In genomic region chr4:119093042-119093827, GRCh38 we compare ENCODE assay signal across 18 cellular contexts. TPM values are rescaled to one million over a fixed set of nuclear protein-coding genes. Genes with fewer than 3 reads are reported as not detected.
DNase-seq lines count a peak whose midpoint lies in the region; TF ChIP-seq lines count a peak whose summit lies in the region.
"Had no signal": no experiment of that assay in that cellular context is flagged by ENCODE, and none has a peak within 500 bp of the region (broad histone marks: within the 10 kb centered on the region; RNA-seq: fewer than 3 reads in every experiment).

No MANE protein-coding gene starts in this region.

- H3K27me3 Mint-ChIP-seq in Caco-2 (ENCODE audit: insufficient read depth, unreplicated experiment) (no peaks in the 10 kb centered on the region), HFFc6 (ENCODE audit: insufficient read depth) (peaks cover 1% of the 10 kb centered on the region; the same call in 1 of the 2 replicates), nephron progenitor cell (ENCODE audit: low read depth, poor library complexity) (no peaks in the 10 kb centered on the region)
- H3K27me3 Mint-ChIP-seq in activated CD4-positive, alpha-beta memory T cell treated with anti-CD3 and anti-CD28 coated beads, Interleukin-2, amount 10 ng/mL, durations not matched to agents 7 days and 5 days, result peaks cover 6% of the 10 kb centered on the region

- TF ChIP-seq RAD21 in SK-N-SH (IDR thresholded peaks at IDR 0.05; ENCODE audit: low read length), result no peak

- DNase-seq in Caco-2 (peak; percentile 37 to 42), HFFc6 (no peak), epithelial cell of esophagus (ENCODE audit: low read depth) (peak; percentile 25), nephron progenitor cell (no peak), NCI-H1105 (lab: John Stamatoyannopoulos, UW) (no peak), SK-N-SH (no peak)
- no peak for DNase-seq in activated CD4-positive, alpha-beta memory T cell treated with anti-CD3 and anti-CD28 coated beads, Interleukin-2, amount 10 ng/mL, durations not matched to agents 7 days and 5 days
- DNase-seq in activated effector memory CD4-positive, alpha-beta T cell treated with Interleukin-2 at 50 U/mL for 16 hours, result no peak
- DNase-seq: ACHN; activated CD4-positive, alpha-beta T cell treated with anti-CD3 and anti-CD28 coated beads, Interleukin-2, amount 50 U/mL, for 1 hour; activated gamma-delta T cell treated with Interleukin-2 at 50 U/mL for 16 hours; gastrocnemius medialis; MG63; NCI-H1694 treated with DMSO at 0.1 percent for 48 hours; WERI-Rb-1 had no signal

- intact Hi-C loops in Caco-2 (cut with micrococcal nuclease; ENCODE audit: unreplicated experiment), result loop anchor here (1.0 kb wide), 2 partner anchors 10 to 12 kb away; no protein-coding TSS in a partner anchor

- no peak overlapping the region for H2AFZ ChIP-seq in SK-N-SH (ENCODE audit: low read depth)

- no peaks in the 10 kb centered on the region for H3K79me2 ChIP-seq in SK-N-SH (ENCODE audit: insufficient read depth)

- H3K4me2 ChIP-seq in SK-N-SH, result no peak overlapping the region

- H3K27ac Mint-ChIP-seq in Caco-2 (ENCODE audit: unreplicated experiment) (peak overlapping the region; percentile 86), HFFc6 (peak overlapping the region; percentile 20; the same call in 1 of the 2 replicates), nephron progenitor cell (peak overlapping the region; percentile 58)
- no peak overlapping the region for H3K27ac Mint-ChIP-seq in activated CD4-positive, alpha-beta memory T cell treated with anti-CD3 and anti-CD28 coated beads, Interleukin-2, amount 10 ng/mL, durations not matched to agents 7 days and 5 days
- H3K27ac Mint-ChIP-seq: dendritic cell treated with granulocyte-macrophage colony-stimulating factor and Interleukin-4, amounts not matched to agents 40 ng/mL and 50 ng/mL, for 4 days had no signal

- peaks cover 34% of the 10 kb centered on the region for H3K4me1 ChIP-seq in Caco-2
- 0 out of 4 replicates have a peak, but pooled peaks cover 0 to 4% of the 10 kb centered on the region in 2 experiments for H3K4me1 ChIP-seq in SK-N-SH (ENCODE audit: control insufficient read depth in 1 of 2, insufficient read depth in 2 of 2, low read depth in 1 of 2, low read length in 1 of 2)

- H3K4me3 ChIP-seq in Caco-2 (ENCODE audit: low read depth, low read length), result no peak overlapping the region
- no peak overlapping the region for H3K4me3 ChIP-seq in epithelial cell of esophagus (ENCODE audit: low read length)
- H3K4me3 ChIP-seq in SK-N-SH (ENCODE audit: low read depth in 2 of 2, low read length in 1 of 2), result no peak overlapping the region
- H3K4me3 ChIP-seq: BLaER1 treated with 17β-estradiol and CSF1 and Interleukin-3, amounts not matched to agents 10 nM and 100 nM; gastrocnemius medialis; MG63 had no signal

- H3K9me2 ChIP-seq in SK-N-SH, result no peaks in the 10 kb centered on the region

- CTCF ChIA-PET in Caco-2 (lab: Charles Lee) (interaction anchor here (1.3 kb wide), 1 partner anchor 51 kb away, joined by 3 read pairs; no protein-coding TSS in a partner anchor), SK-N-SH (lab: Yijun Ruan, JAX) (interaction anchor here (0.8 kb wide), 1 partner anchor 10 kb away, joined by 4 read pairs; no protein-coding TSS in a partner anchor)
- CTCF ChIA-PET in activated CD4-positive, alpha-beta memory T cell treated with anti-CD3 and anti-CD28 coated beads, Interleukin-2, amount 10 ng/mL, durations not matched to agents 7 days and 5 days (lab: Charles Lee), result no interaction called here

- H3K9ac ChIP-seq in SK-N-SH, result no peak overlapping the region
- H3K9ac ChIP-seq: BLaER1 treated with 17β-estradiol and CSF1 and Interleukin-3, amounts not matched to agents 10 nM and 100 nM had no signal

- H3K36me3 Mint-ChIP-seq in Caco-2 (ENCODE audit: insufficient read depth, unreplicated experiment) (peaks cover 6% of the 10 kb centered on the region), HFFc6 (ENCODE audit: low read depth) (peaks cover 10% of the 10 kb centered on the region), nephron progenitor cell (ENCODE audit: low read depth) (no peaks in the 10 kb centered on the region)
- H3K36me3 Mint-ChIP-seq in activated CD4-positive, alpha-beta memory T cell treated with anti-CD3 and anti-CD28 coated beads, Interleukin-2, amount 10 ng/mL, durations not matched to agents 7 days and 5 days (ENCODE audit: low read depth), result no peaks in the 10 kb centered on the region

- H3K9me3 ChIP-seq in Caco-2 (peaks cover 3% of the 10 kb centered on the region), SK-N-SH (no peaks in the 10 kb centered on the region)
- H3K9me3 ChIP-seq: BLaER1 treated with 17β-estradiol and CSF1 and Interleukin-3, amounts not matched to agents 10 nM and 100 nM; gastrocnemius medialis; MG63 had no signal

- 80% methylated on average over 5 of the region's 5 CpGs for WGBS in SK-N-SH (ENCODE audit: low lambda C conversion rate)

- no peak for TF ChIP-seq EP300 in SK-N-SH (IDR thresholded peaks at IDR 0.05; ENCODE audit: borderline replicate concordance in 1 of 2, low read depth in 1 of 2, low read length in 1 of 2)

- H3K36me3 ChIP-seq in Caco-2 (ENCODE audit: control insufficient read depth, insufficient read depth, low read length) (no peaks in the 10 kb centered on the region), SK-N-SH (replicated peaks in 1 of 2; ENCODE audit: control insufficient read depth in 1 of 2, insufficient read depth in 2 of 2, low read length in 1 of 2) (no peaks in the 10 kb centered on the region)
- H3K36me3 ChIP-seq: BLaER1 treated with 17β-estradiol and CSF1 and Interleukin-3, amounts not matched to agents 10 nM and 100 nM; gastrocnemius medialis; MG63; WERI-Rb-1 had no signal

- POLR2A ChIA-PET in Caco-2 (lab: Charles Lee), result interaction anchor here (0.7 kb wide), 1 partner anchor 47 kb away, joined by 5 read pairs; no protein-coding TSS in a partner anchor
- POLR2A ChIA-PET in activated CD4-positive, alpha-beta memory T cell treated with anti-CD3 and anti-CD28 coated beads, Interleukin-2, amount 10 ng/mL, durations not matched to agents 7 days and 5 days (lab: Charles Lee), result no interaction called here
- POLR2A ChIA-PET in SK-N-SH (lab: Yijun Ruan, JAX), result no interaction called here

- peak overlapping the region; percentile 28 for H3K4me3 Mint-ChIP-seq in Caco-2 (ENCODE audit: unreplicated experiment)
- no peak overlapping the region for H3K4me3 Mint-ChIP-seq in HFFc6
- no peak overlapping the region for H3K4me3 Mint-ChIP-seq in nephron progenitor cell
- no peak overlapping the region for H3K4me3 Mint-ChIP-seq in activated CD4-positive, alpha-beta memory T cell treated with anti-CD3 and anti-CD28 coated beads, Interleukin-2, amount 10 ng/mL, durations not matched to agents 7 days and 5 days
- H3K4me3 Mint-ChIP-seq: dendritic cell treated with granulocyte-macrophage colony-stimulating factor and Interleukin-4, amounts not matched to agents 40 ng/mL and 50 ng/mL, for 4 days had no signal

- H3K9me3 Mint-ChIP-seq in Caco-2 (ENCODE audit: unreplicated experiment) (peaks cover 39% of the 10 kb centered on the region), HFFc6 (no peaks in the 10 kb centered on the region), nephron progenitor cell (peaks cover 13% of the 10 kb centered on the region)
- no peaks in the 10 kb centered on the region for H3K9me3 Mint-ChIP-seq in activated CD4-positive, alpha-beta memory T cell treated with anti-CD3 and anti-CD28 coated beads, Interleukin-2, amount 10 ng/mL, durations not matched to agents 7 days and 5 days
- H3K9me3 Mint-ChIP-seq: dendritic cell treated with granulocyte-macrophage colony-stimulating factor and Interleukin-4, amounts not matched to agents 40 ng/mL and 50 ng/mL, for 4 days had no signal

- no peaks in the 10 kb centered on the region for H4K20me1 ChIP-seq in SK-N-SH (ENCODE audit: insufficient read depth)
- H4K20me1 ChIP-seq: BLaER1 treated with 17β-estradiol and CSF1 and Interleukin-3, amounts not matched to agents 10 nM and 100 nM had no signal

- peaks cover 40% of the 10 kb centered on the region for H3K4me1 Mint-ChIP-seq in Caco-2 (ENCODE audit: low read depth, unreplicated experiment)
- H3K4me1 Mint-ChIP-seq in HFFc6 (ENCODE audit: low read depth), result peaks cover 45% of the 10 kb centered on the region
- peaks cover 14% of the 10 kb centered on the region for H3K4me1 Mint-ChIP-seq in nephron progenitor cell
- H3K4me1 Mint-ChIP-seq in activated CD4-positive, alpha-beta memory T cell treated with anti-CD3 and anti-CD28 coated beads, Interleukin-2, amount 10 ng/mL, durations not matched to agents 7 days and 5 days, result peaks cover 2% of the 10 kb centered on the region

- H3K27ac ChIP-seq in SK-N-SH (ENCODE audit: low read depth in 2 of 2, low read length in 1 of 2), result no peak overlapping the region
- H3K27ac ChIP-seq: gastrocnemius medialis, WERI-Rb-1 had no signal

- BruUV-seq in Caco-2 (replicated peaks; lab: Mats Ljungman, UMichigan), result no TSS peak

- no peak for TF ChIP-seq CTCF in Caco-2 (IDR thresholded peaks at IDR 0.05; ENCODE audit: insufficient read depth in 1 of 2, low read depth in 1 of 2, low read length in 1 of 2, severe bottlenecking in 1 of 2, unreplicated experiment in 1 of 2)
- TF ChIP-seq CTCF in HFFc6 (IDR thresholded peaks at IDR 0.05), result no peak
- no peak for TF ChIP-seq CTCF in epithelial cell of esophagus (IDR thresholded peaks at IDR 0.05; ENCODE audit: insufficient read depth, low read depth, low read length, missing control alignments)
- no peak for TF ChIP-seq CTCF in nephron progenitor cell (IDR thresholded peaks at IDR 0.05)
- no peak for TF ChIP-seq CTCF in SK-N-SH (IDR thresholded peaks at IDR 0.05)

- H3F3A ChIP-seq in SK-N-SH (replicated peaks; ENCODE audit: insufficient read depth), result no peaks in the 10 kb centered on the region

- no peaks in the 10 kb centered on the region for H3K27me3 ChIP-seq in Caco-2 (replicated peaks; ENCODE audit: control insufficient read depth, insufficient read depth, low read length)
- no peaks in the 10 kb centered on the region for H3K27me3 ChIP-seq in SK-N-SH (ENCODE audit: insufficient read depth)
- H3K27me3 ChIP-seq: BLaER1 treated with 17β-estradiol and CSF1 and Interleukin-3, amounts not matched to agents 10 nM and 100 nM; gastrocnemius medialis; MG63 had no signal

TF ChIP-seq in SK-N-SH, 30 proteins besides CTCF, POLR2A, EP300 and RAD21 (continues in another document):
- TF ChIP-seq TCF12 (IDR thresholded peaks at IDR 0.05), result no peak
- TF ChIP-seq USF1 (IDR thresholded peaks at IDR 0.05; ENCODE audit: borderline replicate concordance, low read depth), result no peak

RNA-seq across cellular contexts. Expression of gene MYOZ2, which starts 42.4 kb away (rescaled TPM):
- 0.18 and 0.23 TPM in 2 replicates for total RNA-seq in Caco-2 (2022)
- under 1 TPM; 0.28 to 0.71 (median 0.37) TPM for total RNA-seq in HFFc6 (2021; fragmentation: NEBNext Ultra II Directional; extraction: Animal tissue kit (Norgen Biotek cat#: 25700))
- total RNA-seq in activated CD4-positive, alpha-beta memory T cell treated with anti-CD3 and anti-CD28 coated beads, Interleukin-2, amount 10 ng/mL, durations not matched to agents 7 days and 5 days, result not detected
- 0.26 and 0.62 TPM in 2 replicates for polyA plus RNA-seq in SK-N-SH (2012; rRNA removed)
- polyA plus RNA-seq in SK-N-SH (2012; cell fraction: cytosol; rRNA removed), result 0.68 TPM in 2 replicates
- 0.67 and 1.2 TPM in 2 replicates for polyA plus RNA-seq in SK-N-SH (2012; cell fraction: nucleus; rRNA removed)
- total RNA-seq: T-helper 2 cell treated with Interferon-gamma antibody and Interleukin-4, amounts not matched to agents 100 ng/mL and 5 ng/mL, for 36 hours had no signal

Comparison
In these comparisons a context has a peak if more than half of its experiments do, and no peak if none do; other contexts are left out.
1. DNase-seq: peak in Caco-2 (2 of 2) and epithelial cell of esophagus (single experiment); none in HFFc6 (single experiment), nephron progenitor cell (single experiment), NCI-H1105 (single experiment), activated CD4-positive, alpha-beta memory T cell treated with anti-CD3 and anti-CD28 coated beads, Interleukin-2, amount 10 ng/mL, durations not matched to agents 7 days and 5 days (single experiment), SK-N-SH (single experiment) and activated effector memory CD4-positive, alpha-beta T cell treated with Interleukin-2 at 50 U/mL for 16 hours (single experiment).